In genomic region chr17:3921853-3922319, GRCh38 we compare ENCODE assay signal across 32 cellular contexts. TPM values are rescaled to one million over a fixed set of nuclear protein-coding genes. Genes with fewer than 3 reads are reported as not detected.
DNase-seq lines count a peak whose midpoint lies in the region; ATAC-seq and TF ChIP-seq lines count a peak whose summit lies in the region.
"Had no signal": no experiment of that assay in that cellular context is flagged by ENCODE, and none has a peak within 500 bp of the region (broad histone marks: within the 10 kb centered on the region; RNA-seq: fewer than 3 reads in every experiment).

No MANE protein-coding gene starts in this region.

- 67 to 84% methylated on average over 3 to 9 of the region's 10 CpGs for WGBS in esophagus squamous epithelium, 2 donors

- no peak overlapping the region for H3K4me3 Mint-ChIP-seq in activated naive CD8-positive, alpha-beta T cell treated with anti-CD3 and anti-CD28 coated beads, Interleukin-2, amount 10 ng/mL, durations not matched to agents 7 days and 5 days
- no peak overlapping the region for H3K4me3 Mint-ChIP-seq in activated naive CD8-positive, alpha-beta T cell treated with anti-CD3 and anti-CD28 coated beads for 36 hours
- H3K4me3 Mint-ChIP-seq in stimulated activated naive B cell treated with anti-CD40 and anti-IgM and Interleukin-4, amounts not matched to agents 10 μg/mL and 1 μg/mL and 100 μg/mL, for 72 hours: no peak overlapping the region
- H3K4me3 Mint-ChIP-seq: CD4-positive, alpha-beta memory T cell; natural killer cell had no signal

- no peaks in the 10 kb centered on the region for H3K27me3 ChIP-seq in Peyer's patch
- no peaks in the 10 kb centered on the region for H3K27me3 ChIP-seq in esophagus squamous epithelium
- H3K27me3 ChIP-seq: gastrocnemius medialis, SJCRH30 had no signal

- POLR2A ChIA-PET in activated naive CD8-positive, alpha-beta T cell treated with anti-CD3 and anti-CD28 coated beads, Interleukin-2, amount 10 ng/mL, durations not matched to agents 7 days and 5 days (lab: Charles Lee): interaction anchor here (0.6 kb wide), 1 partner anchor 176 kb away, joined by 3 read pairs; no protein-coding TSS in a partner anchor

- H3K27me3 Mint-ChIP-seq in activated naive CD8-positive, alpha-beta T cell treated with anti-CD3 and anti-CD28 coated beads, Interleukin-2, amount 10 ng/mL, durations not matched to agents 7 days and 5 days: no peaks in the 10 kb centered on the region
- H3K27me3 Mint-ChIP-seq in activated naive CD8-positive, alpha-beta T cell treated with anti-CD3 and anti-CD28 coated beads for 36 hours: no peaks in the 10 kb centered on the region
- H3K27me3 Mint-ChIP-seq in stimulated activated naive B cell treated with anti-CD40 and anti-IgM and Interleukin-4, amounts not matched to agents 10 μg/mL and 1 μg/mL and 100 μg/mL, for 72 hours: no peaks in the 10 kb centered on the region
- H3K27me3 Mint-ChIP-seq: CD4-positive, alpha-beta memory T cell had no signal

- DNase-seq in activated naive CD8-positive, alpha-beta T cell treated with anti-CD3 and anti-CD28 coated beads, Interleukin-2, amount 10 ng/mL, durations not matched to agents 7 days and 5 days: no peak
- DNase-seq in activated naive CD8-positive, alpha-beta T cell treated with anti-CD3 and anti-CD28 coated beads for 36 hours: no peak
- DNase-seq in Peyer's patch (no peak), esophagus squamous epithelium (lab: John Stamatoyannopoulos, UW) (no peak), NCI-H2171 treated with DMSO at 0.1 percent for 48 hours (lab: John Stamatoyannopoulos, UW) (no peak), cortex of kidney (lab: John Stamatoyannopoulos, UW) (no peak), NCI-H187 treated with DMSO at 0.1 percent for 48 hours (lab: John Stamatoyannopoulos, UW) (no peak)
- no peak for DNase-seq in stimulated activated naive B cell treated with anti-CD40 and anti-IgM and Interleukin-4, amounts not matched to agents 10 μg/mL and 1 μg/mL and 100 μg/mL, for 72 hours
- DNase-seq: activated CD4-positive, alpha-beta T cell treated with anti-CD3 and anti-CD28 coated beads for 48 hours; activated gamma-delta T cell; cerebellar nuclear complex; EL; gastrocnemius medialis; GOT3; kidney glomerular epithelial cell; MM.1S; natural killer cell; NCI-H1105 treated with DMSO at 0.1 percent for 48 hours; NCI-H2029 treated with DMSO at 0.1 percent for 48 hours; NCI-H226; NCI-H748 treated with DMSO at 0.1 percent for 48 hours; SJCRH30; stimulated activated CD4-positive, alpha-beta T cell treated with anti-CD3 and anti-CD28 coated beads, Interleukin-4, amount 100 ng/mL, for 24 hours; SW 1271; T-helper 9 cell had no signal

- H3K4me1 ChIP-seq in Peyer's patch (peaks cover 0 to 18% (median 7%) of the 10 kb centered on the region in 4 donors), esophagus squamous epithelium (peaks cover 8 to 60% (median 11%) of the 10 kb centered on the region in 3 donors)

- peaks cover 7% of the 10 kb centered on the region for H3K4me1 Mint-ChIP-seq in activated naive CD8-positive, alpha-beta T cell treated with anti-CD3 and anti-CD28 coated beads, Interleukin-2, amount 10 ng/mL, durations not matched to agents 7 days and 5 days
- H3K4me1 Mint-ChIP-seq in activated naive CD8-positive, alpha-beta T cell treated with anti-CD3 and anti-CD28 coated beads for 36 hours: peaks cover 3% of the 10 kb centered on the region
- peaks cover 34 to 45% of the 10 kb centered on the region in 2 donors for H3K4me1 Mint-ChIP-seq in stimulated activated naive B cell treated with anti-CD40 and anti-IgM and Interleukin-4, amounts not matched to agents 10 μg/mL and 1 μg/mL and 100 μg/mL, for 72 hours

- H3K9me3 Mint-ChIP-seq in activated naive CD8-positive, alpha-beta T cell treated with anti-CD3 and anti-CD28 coated beads, Interleukin-2, amount 10 ng/mL, durations not matched to agents 7 days and 5 days: no peaks in the 10 kb centered on the region
- no peaks in the 10 kb centered on the region for H3K9me3 Mint-ChIP-seq in activated naive CD8-positive, alpha-beta T cell treated with anti-CD3 and anti-CD28 coated beads for 36 hours
- H3K9me3 Mint-ChIP-seq in stimulated activated naive B cell treated with anti-CD40 and anti-IgM and Interleukin-4, amounts not matched to agents 10 μg/mL and 1 μg/mL and 100 μg/mL, for 72 hours: no peaks in the 10 kb centered on the region
- H3K9me3 Mint-ChIP-seq: CD4-positive, alpha-beta memory T cell; natural killer cell had no signal

- peak overlapping the region in 3 of 4 donors; percentile 10 to 46 (median 43) for H3K27ac ChIP-seq in Peyer's patch
- peak overlapping the region in 3 of 4 donors; percentile 73 to 81 (median 77) for H3K27ac ChIP-seq in esophagus squamous epithelium
- H3K27ac ChIP-seq: gastrocnemius medialis, KMS-11, SJCRH30, VCaP had no signal

- TF ChIP-seq POLR2A in Peyer's patch (IDR thresholded peaks at IDR 0.05) (no peak), esophagus squamous epithelium (IDR thresholded peaks at IDR 0.05) (no peak)

- TF ChIP-seq CTCF in Peyer's patch (IDR thresholded peaks at IDR 0.05): no peak
- TF ChIP-seq CTCF in esophagus squamous epithelium (IDR thresholded peaks at IDR 0.05): no peak

- H3K36me3 Mint-ChIP-seq in activated naive CD8-positive, alpha-beta T cell treated with anti-CD3 and anti-CD28 coated beads, Interleukin-2, amount 10 ng/mL, durations not matched to agents 7 days and 5 days: peaks cover 11% of the 10 kb centered on the region
- H3K36me3 Mint-ChIP-seq in activated naive CD8-positive, alpha-beta T cell treated with anti-CD3 and anti-CD28 coated beads for 36 hours: no peaks in the 10 kb centered on the region
- H3K36me3 Mint-ChIP-seq in stimulated activated naive B cell treated with anti-CD40 and anti-IgM and Interleukin-4, amounts not matched to agents 10 μg/mL and 1 μg/mL and 100 μg/mL, for 72 hours: peaks cover 17 to 25% of the 10 kb centered on the region in 2 donors
- H3K36me3 Mint-ChIP-seq: natural killer cell had no signal

- peak; percentile 23 for ATAC-seq in activated naive CD8-positive, alpha-beta T cell treated with anti-CD3 and anti-CD28 coated beads, Interleukin-2, amount 10 ng/mL, durations not matched to agents 7 days and 5 days (ENCODE audit: low read depth)
- ATAC-seq in stimulated activated naive B cell treated with anti-CD40 and anti-IgM and Interleukin-4, amounts not matched to agents 10 μg/mL and 1 μg/mL and 100 μg/mL, for 72 hours (replicated peaks): peak in 1 of 2 donors; percentile 6
- ATAC-seq: gastrocnemius medialis, natural killer cell had no signal

- H3K4me3 ChIP-seq in Peyer's patch: no peak overlapping the region
- H3K4me3 ChIP-seq in esophagus squamous epithelium: no peak overlapping the region
- H3K4me3 ChIP-seq: gastrocnemius medialis had no signal

- no peaks in the 10 kb centered on the region for H3K9me3 ChIP-seq in Peyer's patch
- no peaks in the 10 kb centered on the region for H3K9me3 ChIP-seq in esophagus squamous epithelium
- H3K9me3 ChIP-seq: gastrocnemius medialis, SJCRH30 had no signal

- no peak overlapping the region for H3K27ac Mint-ChIP-seq in activated naive CD8-positive, alpha-beta T cell treated with anti-CD3 and anti-CD28 coated beads, Interleukin-2, amount 10 ng/mL, durations not matched to agents 7 days and 5 days
- H3K27ac Mint-ChIP-seq in activated naive CD8-positive, alpha-beta T cell treated with anti-CD3 and anti-CD28 coated beads for 36 hours: no peak overlapping the region
- H3K27ac Mint-ChIP-seq in stimulated activated naive B cell treated with anti-CD40 and anti-IgM and Interleukin-4, amounts not matched to agents 10 μg/mL and 1 μg/mL and 100 μg/mL, for 72 hours: peak overlapping the region; percentile 83

- intact Hi-C loops in esophagus squamous epithelium (cut with DNase I): loop anchor here (5.0 kb wide), 1 partner anchor 85 kb away; no protein-coding TSS in a partner anchor

- H3K36me3 ChIP-seq in Peyer's patch (no peaks in the 10 kb centered on the region), esophagus squamous epithelium (no peaks in the 10 kb centered on the region)
- H3K36me3 ChIP-seq: gastrocnemius medialis, SJCRH30 had no signal

RNA-seq across cellular contexts. Expression of gene P2RX1, which starts 5.6 kb away (rescaled TPM):
- total RNA-seq in activated naive CD8-positive, alpha-beta T cell treated with anti-CD3 and anti-CD28 coated beads, Interleukin-2, amount 10 ng/mL, durations not matched to agents 7 days and 5 days: under 1 TPM; 0.82 to 1.00 TPM
- total RNA-seq in activated naive CD8-positive, alpha-beta T cell treated with anti-CD3 and anti-CD28 coated beads for 36 hours: under 1 TPM; 0.45 to 0.54 TPM
- total RNA-seq in Peyer's patch (10 to 100 TPM in 1 of 4 donors, 1 to 10 TPM in 2, under 1 TPM in 1; 0.88 to 27.2 (median 4.3) TPM), esophagus squamous epithelium (10 to 100 TPM in 1 of 4 donors, 1 to 10 TPM in 3; 1.2 to 13.0 (median 2.1) TPM)
- total RNA-seq: activated CD8-positive, alpha-beta memory T cell treated with anti-CD3 and anti-CD28 coated beads for 36 hours; CD4-positive, alpha-beta memory T cell; endothelial cell of umbilical vein; pulmonary artery endothelial cell; RPMI7951 had no signal

RNA-seq across cellular contexts. Expression of gene CAMKK1, which starts 29.0 kb away (rescaled TPM):
- total RNA-seq in activated naive CD8-positive, alpha-beta T cell treated with anti-CD3 and anti-CD28 coated beads, Interleukin-2, amount 10 ng/mL, durations not matched to agents 7 days and 5 days: 1 to 10 TPM; 4.5 to 4.7 TPM
- 1 to 10 TPM; 4.8 to 5.0 TPM for total RNA-seq in activated naive CD8-positive, alpha-beta T cell treated with anti-CD3 and anti-CD28 coated beads for 36 hours
- total RNA-seq in Peyer's patch: 10 to 100 TPM in 1 of 4 donors, 1 to 10 TPM in 3; 2.5 to 13.2 (median 4.6) TPM
- total RNA-seq in esophagus squamous epithelium: 1 to 10 TPM; 3.3 to 9.5 (median 3.8) TPM

RNA-seq across cellular contexts. Expression of gene ATP2A3, which starts 42.4 kb away (rescaled TPM):
- total RNA-seq in activated naive CD8-positive, alpha-beta T cell treated with anti-CD3 and anti-CD28 coated beads, Interleukin-2, amount 10 ng/mL, durations not matched to agents 7 days and 5 days: 100 to 1,000 TPM; 289 to 297 TPM
- total RNA-seq in activated naive CD8-positive, alpha-beta T cell treated with anti-CD3 and anti-CD28 coated beads for 36 hours: 10 to 100 TPM; 85.7 to 89.9 TPM
- 100 to 1,000 TPM in 2 of 4 donors, 10 to 100 TPM in 2; 78.6 to 231 (median 112) TPM for total RNA-seq in Peyer's patch
- 1 to 10 TPM; 2.7 to 9.9 (median 5.3) TPM for total RNA-seq in esophagus squamous epithelium

Comparison
In these comparisons a context has a peak if more than half of its experiments do, and no peak if none do; other contexts are left out.
1. RNA of gene ATP2A3, which starts 42.4 kb away (total RNA-seq): 289 to 297 TPM in activated naive CD8-positive, alpha-beta T cell treated with anti-CD3 and anti-CD28 coated beads, Interleukin-2, amount 10 ng/mL, durations not matched to agents 7 days and 5 days, 78.6 to 231 TPM in Peyer's patch and 85.7 to 89.9 TPM in activated naive CD8-positive, alpha-beta T cell treated with anti-CD3 and anti-CD28 coated beads for 36 hours; 2.7 to 9.9 TPM in esophagus squamous epithelium; every median in the first group is over 4 times any median in the second.